In the genomic region with DNA sequence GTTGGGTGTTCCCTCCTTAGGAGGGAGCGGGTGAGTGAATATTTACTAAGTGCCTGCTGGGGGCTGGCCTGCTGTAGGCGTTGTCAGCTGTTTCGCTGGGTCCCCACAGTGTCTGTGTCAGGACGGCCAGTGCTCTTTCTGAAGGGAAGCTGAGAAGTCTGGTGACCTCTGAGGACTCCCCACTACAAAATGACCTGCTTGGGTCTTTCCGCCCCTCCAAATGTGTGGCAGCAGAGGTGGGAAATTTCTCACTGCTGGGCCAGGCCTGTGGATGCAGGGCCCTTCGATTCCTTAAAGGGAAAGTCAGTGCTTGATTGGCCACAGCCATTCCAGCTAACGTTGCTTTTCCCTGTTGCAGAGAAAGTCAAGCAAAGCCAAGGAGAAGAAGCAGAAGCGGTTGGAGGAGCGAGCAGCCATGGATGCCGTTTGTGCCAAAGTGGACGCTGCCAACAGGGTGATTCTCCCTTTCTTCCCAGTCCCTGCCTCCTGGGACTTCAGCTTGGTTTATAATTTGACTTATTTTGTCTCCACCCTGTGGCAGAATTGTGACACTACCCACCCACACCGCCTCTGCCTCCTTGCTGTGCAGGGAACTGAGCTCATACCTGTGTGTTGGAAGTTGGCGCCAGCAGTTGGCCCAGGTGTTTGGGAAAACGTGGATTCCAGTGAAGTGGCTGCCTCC, we compare ENCODE assay signal across 8 cellular contexts.
DNase-seq lines count a peak whose midpoint lies in the region; ATAC-seq and TF ChIP-seq lines count a peak whose summit lies in the region.

No MANE protein-coding gene starts in this region.

- H2AFZ ChIP-seq in SU-DHL-6 (ENCODE audit: low read depth, low read length, severe bottlenecking): no peak overlapping the region

- no peak overlapping the region for H3K4me3 ChIP-seq in SU-DHL-6 (ENCODE audit: insufficient read depth, low read length, poor library complexity, severe bottlenecking)

- no peaks in the 10 kb centered on the region for H4K20me1 ChIP-seq in SU-DHL-6 (ENCODE audit: low read depth, low read length)

- H3K36me3 ChIP-seq in SU-DHL-6 (ENCODE audit: low read length): no peaks in the 10 kb centered on the region; the same call in 1 of the 2 replicates

- DNase-seq in GM04504 (ENCODE audit: low read depth) (peak; percentile 63), NAMALWA (ENCODE audit: low spot score) (peak; percentile 68), astrocyte of the hippocampus (ENCODE audit: low read depth, low spot score) (peak; percentile 87), hepatic stellate cell (ENCODE audit: low spot score) (peak; percentile 89), putamen (ENCODE audit: low spot score) (peak; percentile 80)

- peaks cover 4% of the 10 kb centered on the region for H3F3A ChIP-seq in SU-DHL-6 (ENCODE audit: insufficient read depth)

- H3K27me3 ChIP-seq in SU-DHL-6 (ENCODE audit: low read length): no peaks in the 10 kb centered on the region

- ATAC-seq in GM18873 (IDR thresholded peaks at IDR 0.05; ENCODE audit: low FRiP score, unreplicated experiment) (no peak), HG02852 (IDR thresholded peaks at IDR 0.05; ENCODE audit: unreplicated experiment) (no peak)

- no peak overlapping the region for H3K9ac ChIP-seq in SU-DHL-6 (ENCODE audit: low read length)

- peak; percentile 63 for TF ChIP-seq CTCF in SU-DHL-6 (IDR thresholded peaks at IDR 0.05; ENCODE audit: insufficient read depth, low read length, poor library complexity, severe bottlenecking)

- no peaks in the 10 kb centered on the region for H3K9me2 ChIP-seq in SU-DHL-6 (replicated peaks; ENCODE audit: insufficient read depth, low read length)

- no peak overlapping the region for H3K4me2 ChIP-seq in SU-DHL-6 (ENCODE audit: low read depth, low read length, poor library complexity, severe bottlenecking)

- H3K9me3 ChIP-seq in SU-DHL-6 (ENCODE audit: insufficient read depth, low read length): no peaks in the 10 kb centered on the region

- H3K27ac ChIP-seq in SU-DHL-6 (ENCODE audit: low read depth, low read length): no peak overlapping the region

- peaks cover 33% of the 10 kb centered on the region for H3K79me2 ChIP-seq in SU-DHL-6 (ENCODE audit: insufficient read depth, low read length)
